In genomic region chr6:134619077-134619476, GRCh38 we compare ENCODE assay signal across 13 cellular contexts.
DNase-seq lines count a peak whose midpoint lies in the region; ATAC-seq, FAIRE-seq and TF ChIP-seq lines count a peak whose summit lies in the region.
"Had no signal": no experiment of that assay in that cellular context is flagged by ENCODE, and none has a peak within 500 bp of the region (broad histone marks: within the 10 kb centered on the region; RNA-seq: fewer than 3 reads in every experiment).

No MANE protein-coding gene starts in this region.

- no peak for TF ChIP-seq POLR2A in H1 (IDR thresholded peaks at IDR 0.05; ENCODE audit: control extremely low read depth in 1 of 2, low read depth in 2 of 2, low read length in 2 of 2)

- no peak overlapping the region for H3K4ac ChIP-seq in H1 (replicated peaks; ENCODE audit: insufficient read length, low read depth, low read length)

- whole genome bisulfite sequencing in H1 (ENCODE audit: extremely low coverage in 1 of 2, insufficient coverage in 1 of 2, insufficient read length in 1 of 2, insufficient replicate concordance in 2 of 2, low coverage in 1 of 2, low lambda C conversion rate in 2 of 2, missing lambda C conversion rate in 1 of 2), 2 experiments: 86% methylated on average over 5 of the region's 5 CpGs; no CpG with 5 or more reads in 1 of the 2 experiments
- WGBS in small intestine, 3 donors: 93 to 98% (median 93%) methylated on average over 5 of the region's 5 CpGs

- H2AK5ac ChIP-seq in H1 (ENCODE audit: low read depth, low read length): no peak overlapping the region

- no peaks in the 10 kb centered on the region for H3K79me1 ChIP-seq in H1 (ENCODE audit: low read depth, low read length)

- peak; percentile 77 for ATAC-seq in GM18868 (IDR thresholded peaks at IDR 0.05; ENCODE audit: unreplicated experiment)
- ATAC-seq in GM21723 (IDR thresholded peaks at IDR 0.05; ENCODE audit: unreplicated experiment): peak; percentile 76
- no peak for ATAC-seq in HG03439 (IDR thresholded peaks at IDR 0.05; ENCODE audit: unreplicated experiment)
- no peak for ATAC-seq in GM21367 (IDR thresholded peaks at IDR 0.05; ENCODE audit: unreplicated experiment)
- ATAC-seq: WTC11 had no signal

- H4K20me1 ChIP-seq in Karpas-422 (ENCODE audit: insufficient read depth, low read depth, low read length): no peaks in the 10 kb centered on the region
- H4K20me1 ChIP-seq in H1 (replicated peaks in 1 of 2; ENCODE audit: control insufficient read depth in 1 of 2, insufficient read depth in 2 of 2, low read length in 2 of 2): no peaks in the 10 kb centered on the region

- H3K27me3 ChIP-seq in Karpas-422 (ENCODE audit: low read length) (no peaks in the 10 kb centered on the region; the same call in 1 of the 2 replicates), H1 (replicated peaks in 1 of 4; ENCODE audit: control insufficient read depth in 3 of 4, extremely low read depth in 1 of 4, insufficient read depth in 3 of 4, low read length in 3 of 4) (peaks cover 0 to under 1% (median 0%) of the 10 kb centered on the region in 4 experiments; a peak in 1 of 7 replicates), small intestine (ENCODE audit: control insufficient read depth in 2 of 2, insufficient read depth in 2 of 2, low read length in 2 of 2) (no peaks in the 10 kb centered on the region)
- H3K27me3 ChIP-seq: heart left ventricle had no signal

- no peak overlapping the region for H3K18ac ChIP-seq in H1 (ENCODE audit: extremely low read depth, low read length)

- DNase-seq in Karpas-422: peak; percentile 52
- no peak for DNase-seq in H1 (ENCODE audit: low read depth in 1 of 2, low spot score in 2 of 2)
- no peak for DNase-seq in small intestine
- no peak for DNase-seq in HK-2 (ENCODE audit: unreplicated experiment)
- DNase-seq: activated naive CD8-positive, alpha-beta T cell treated with anti-CD3 and anti-CD28 coated beads for 36 hours; heart left ventricle; KBM-7; NCI-H2029 had no signal

- no peak overlapping the region for H2AFZ ChIP-seq in Karpas-422 (ENCODE audit: low read length)
- H2AFZ ChIP-seq in H1 (ENCODE audit: low read length): 0 out of 2 replicates have a peak overlapping the region, but pooled peaks have one; percentile 18

- H2BK5ac ChIP-seq in H1 (ENCODE audit: low read depth, low read length): no peak overlapping the region

- H3K4me2 ChIP-seq in Karpas-422 (ENCODE audit: low read depth, low read length, poor library complexity, severe bottlenecking): no peak overlapping the region
- no peak overlapping the region for H3K4me2 ChIP-seq in H1 (ENCODE audit: insufficient read depth in 1 of 2, low read depth in 2 of 2, low read length in 2 of 2)

- H4K8ac ChIP-seq in H1 (ENCODE audit: extremely low read depth, insufficient read depth, low read length): no peak overlapping the region

- no peaks in the 10 kb centered on the region for H3K4me1 ChIP-seq in Karpas-422 (ENCODE audit: low read length)
- no peaks in the 10 kb centered on the region; a peak in 1 of 7 replicates for H3K4me1 ChIP-seq in H1 (replicated peaks in 1 of 4; ENCODE audit: control insufficient read depth in 3 of 4, insufficient read depth in 4 of 4, low read length in 3 of 4)
- no peaks in the 10 kb centered on the region for H3K4me1 ChIP-seq in small intestine (ENCODE audit: control insufficient read depth in 2 of 2, insufficient read depth in 1 of 2, low read depth in 1 of 2, low read length in 1 of 2)

- H3K9me2 ChIP-seq in Karpas-422 (replicated peaks; ENCODE audit: insufficient read depth, low read length): no peaks in the 10 kb centered on the region

- H2BK120ac ChIP-seq in H1 (replicated peaks; ENCODE audit: low read depth, low read length): no peak overlapping the region

- H3K4me3 ChIP-seq in Karpas-422 (ENCODE audit: low read length) (no peak overlapping the region), H1 (ENCODE audit: extremely low read depth in 1 of 4, insufficient read depth in 2 of 4, low read depth in 3 of 4, low read length in 4 of 4) (no peak overlapping the region), small intestine (ENCODE audit: low read depth in 1 of 2, low read length in 2 of 2) (no peak overlapping the region)
- H3K4me3 ChIP-seq: heart left ventricle had no signal

- H4K5ac ChIP-seq in H1 (ENCODE audit: insufficient read length, low read depth, low read length): no peak overlapping the region

- H3K9me3 ChIP-seq in Karpas-422 (ENCODE audit: low read length): no peaks in the 10 kb centered on the region
- H3K9me3 ChIP-seq in H1 (ENCODE audit: insufficient read depth in 2 of 2, low read depth in 1 of 2, low read length in 1 of 2): no peaks in the 10 kb centered on the region
- H3K9me3 ChIP-seq in small intestine (ENCODE audit: control insufficient read depth, low read depth): no peaks in the 10 kb centered on the region
- H3K9me3 ChIP-seq: heart left ventricle had no signal

- no peak for TF ChIP-seq EP300 in H1 (IDR thresholded peaks at IDR 0.05; ENCODE audit: borderline replicate concordance in 1 of 2, low read depth in 2 of 2, low read length in 2 of 2)

- CTCF ChIA-PET in H1 (lab: Charles Lee; ENCODE audit: partially characterized antibody): interaction anchor here (0.9 to 5.5 kb wide), 2 partner anchors 9 to 22 kb away, joined by 3 to 34 read pairs; no protein-coding TSS in a partner anchor

- H3K23ac ChIP-seq in H1 (ENCODE audit: insufficient read length): no peak overlapping the region

- TF ChIP-seq RAD21 in H1 (IDR thresholded peaks at IDR 0.05 in 1 of 2, conservative IDR thresholded peaks at IDR 0.05 in 1 of 2; ENCODE audit: low read depth in 2 of 2, low read length in 2 of 2): no peak

- H3K9ac ChIP-seq in Karpas-422 (ENCODE audit: low read length) (no peak overlapping the region), H1 (replicated peaks in 1 of 4; ENCODE audit: extremely low read depth in 1 of 4, low read depth in 3 of 4, low read length in 3 of 4) (no peak overlapping the region)

- H3K23me2 ChIP-seq in H1 (ENCODE audit: low read depth, low read length): no peaks in the 10 kb centered on the region

- no peak overlapping the region for H3K27ac ChIP-seq in Karpas-422 (ENCODE audit: low read length)
- H3K27ac ChIP-seq in H1 (ENCODE audit: low read depth, low read length): no peak overlapping the region
- H3K27ac ChIP-seq in small intestine (ENCODE audit: low read depth in 1 of 2, low read length in 1 of 2): no peak overlapping the region
- H3K27ac ChIP-seq: heart left ventricle had no signal

- H2BK15ac ChIP-seq in H1 (ENCODE audit: low read length): no peak overlapping the region

- FAIRE-seq in H1 (lab: Jason Lieb, UNC) (no peak), small intestine (lab: Jason Lieb, UNC) (no peak)

- no peak for TF ChIP-seq CTCF in H1 (IDR thresholded peaks at IDR 0.05; ENCODE audit: control extremely low read depth in 1 of 3, insufficient read depth in 1 of 3, low read depth in 1 of 3, low read length in 3 of 3)

- no peaks in the 10 kb centered on the region for H3K79me2 ChIP-seq in Karpas-422 (ENCODE audit: low read length)
- no peaks in the 10 kb centered on the region for H3K79me2 ChIP-seq in H1 (ENCODE audit: control insufficient read depth in 1 of 2, insufficient read depth in 2 of 2, low read length in 2 of 2)

- H4K91ac ChIP-seq in H1 (replicated peaks; ENCODE audit: insufficient read length, low read length): no peak overlapping the region

- H3K36me3 ChIP-seq in Karpas-422 (ENCODE audit: insufficient read depth, low read length) (no peaks in the 10 kb centered on the region), H1 (ENCODE audit: control insufficient read depth in 2 of 4, insufficient read depth in 4 of 4, low read length in 3 of 4) (no peaks in the 10 kb centered on the region), small intestine (ENCODE audit: control insufficient read depth in 2 of 2, insufficient read depth in 2 of 2, low read length in 2 of 2) (no peaks in the 10 kb centered on the region)
- H3K36me3 ChIP-seq: heart left ventricle had no signal

- POLR2A ChIA-PET in H1 (lab: Charles Lee; ENCODE audit: partially characterized antibody): no interaction called here

- H2BK12ac ChIP-seq in H1 (ENCODE audit: low read depth, low read length): no peak overlapping the region

- H2BK20ac ChIP-seq in H1 (ENCODE audit: low read length): no peak overlapping the region

- no peak overlapping the region for H3K56ac ChIP-seq in H1 (replicated peaks; ENCODE audit: insufficient read length, low read depth, low read length)

- H3K14ac ChIP-seq in H1 (ENCODE audit: insufficient read length): no peak overlapping the region

TF ChIP-seq in H1, 55 proteins besides CTCF, POLR2A, EP300 and RAD21:
- no peak for TF ChIP-seq SUZ12 (IDR thresholded peaks at IDR 0.05; ENCODE audit: low read length)
- TF ChIP-seq ASH2L (IDR thresholded peaks at IDR 0.05; ENCODE audit: low read length): no peak
- no peak for TF ChIP-seq YY1 (IDR thresholded peaks at IDR 0.05; ENCODE audit: low read depth, low read length)
- TF ChIP-seq SP4 (IDR thresholded peaks at IDR 0.05; ENCODE audit: low read length): no peak
- no peak for TF ChIP-seq TAF7 (optimal IDR thresholded peaks at IDR 0.05; ENCODE audit: borderline replicate concordance, low read depth, low read length)
- no peak for TF ChIP-seq USF2 (IDR thresholded peaks at IDR 0.05; ENCODE audit: low read length)
- TF ChIP-seq CHD1 (IDR thresholded peaks at IDR 0.05; ENCODE audit: low read depth, low read length): no peak
- no peak for TF ChIP-seq EZH2 (IDR thresholded peaks at IDR 0.05; ENCODE audit: low read depth, low read length, severe bottlenecking)
- TF ChIP-seq BCL11A (IDR thresholded peaks at IDR 0.05; ENCODE audit: low read depth in 2 of 2, low read length in 2 of 2): no peak
- no peak for TF ChIP-seq TEAD4 (IDR thresholded peaks at IDR 0.05; ENCODE audit: low read depth, low read length)
TF ChIP-seq in H1: peak in this region for 0.

Comparison
In these comparisons a context has a peak if more than half of its experiments do, and no peak if none do; other contexts are left out.
1. ATAC-seq: peak in GM18868 (single experiment) and GM21723 (single experiment); none in HG03439 (single experiment) and GM21367 (single experiment).